1 cellular context compared by ENCODE assay signal in the genomic region with DNA sequence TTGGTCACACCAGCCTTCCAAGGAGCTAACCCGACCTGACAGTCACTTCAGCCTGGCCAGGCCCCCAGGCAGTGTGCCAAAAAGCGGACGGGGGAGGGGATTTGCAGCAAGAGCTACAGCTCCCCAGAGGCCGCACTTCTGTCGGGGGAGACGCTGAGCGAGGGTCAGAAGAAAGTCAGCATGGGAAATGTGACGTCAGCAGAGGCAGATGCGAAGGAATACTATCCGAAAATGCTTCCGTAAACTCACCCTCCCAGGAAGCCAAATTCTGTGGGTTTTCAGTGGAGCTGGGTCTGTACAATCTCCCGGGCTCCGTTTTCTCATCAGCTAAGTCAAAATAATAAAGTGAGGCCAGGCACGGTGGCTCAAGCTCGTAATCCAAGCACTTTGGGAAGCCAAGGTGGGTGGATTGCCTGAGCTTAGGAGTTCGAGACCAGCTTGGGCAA.
TF ChIP-seq lines count a peak whose summit lies in the region.

No MANE protein-coding gene starts in this region.

TF ChIP-seq in H1, 55 proteins besides CTCF, POLR2A, EP300 and RAD21:
- TF ChIP-seq SAP30 (IDR thresholded peaks at IDR 0.05; ENCODE audit: insufficient read depth, insufficient replicate concordance, low read length): no peak
- no peak for TF ChIP-seq KDM4A (IDR thresholded peaks at IDR 0.05; ENCODE audit: low read depth, low read length, severe bottlenecking)
- TF ChIP-seq SUZ12 (IDR thresholded peaks at IDR 0.05; ENCODE audit: low read length): no peak
- TF ChIP-seq CBX5 (IDR thresholded peaks at IDR 0.05; ENCODE audit: low read depth, low read length): no peak
- no peak for TF ChIP-seq YY1 (IDR thresholded peaks at IDR 0.05; ENCODE audit: low read depth, low read length)
- TF ChIP-seq ZNF274 (IDR thresholded peaks at IDR 0.05; ENCODE audit: borderline replicate concordance, extremely low read depth, low read length): no peak
- TF ChIP-seq KDM1A (IDR thresholded peaks at IDR 0.05; ENCODE audit: borderline replicate concordance, low read length): no peak
- no peak for TF ChIP-seq PHF8 (conservative IDR thresholded peaks at IDR 0.05; ENCODE audit: low read depth, low read length)
- TF ChIP-seq JUN (IDR thresholded peaks at IDR 0.05; ENCODE audit: low read depth, low read length): no peak
- no peak for TF ChIP-seq SRF (IDR thresholded peaks at IDR 0.05; ENCODE audit: low read depth, low read length)
- no peak for TF ChIP-seq EZH2 (IDR thresholded peaks at IDR 0.05; ENCODE audit: low read depth, low read length, severe bottlenecking)
- TF ChIP-seq POU5F1 (IDR thresholded peaks at IDR 0.05; ENCODE audit: low read depth, low read length): no peak
- no peak for TF ChIP-seq FOSL1 (IDR thresholded peaks at IDR 0.05; ENCODE audit: insufficient read depth, low read depth, low read length)
